14 cellular contexts compared by ENCODE assay signal in genomic region chr4:148214529-148215166, GRCh38.
A peak's percentile ranks its signal among the peaks of the same experiment; 100 is the strongest.
DNase-seq lines count a peak whose midpoint lies in the region; ATAC-seq, FAIRE-seq and TF ChIP-seq lines count a peak whose summit lies in the region.
"Had no signal": no experiment of that assay in that cellular context is flagged by ENCODE, and none has a peak within 500 bp of the region (broad histone marks: within the 10 kb centered on the region; RNA-seq: fewer than 3 reads in every experiment).

No MANE protein-coding gene starts in this region.

- intact Hi-C loops in IMR-90 (cut with micrococcal nuclease), result no loop called here

- no peak overlapping the region for H3K4me2 ChIP-seq in IMR-90 (ENCODE audit: low read depth, low read length)
- H3K4me2 ChIP-seq in H1 (ENCODE audit: insufficient read depth in 1 of 2, low read depth in 2 of 2, low read length in 2 of 2), result no peak overlapping the region

- in situ Hi-C loops in IMR-90 (cut with MboI; ENCODE audit: low sequenced_read_pairs), result no loop called here

- no peak overlapping the region for H3K4me3 Mint-ChIP-seq in activated CD4-positive, alpha-beta T cell treated with anti-CD3 and anti-CD28 coated beads, Interleukin-2, amount 10 ng/mL, durations not matched to agents 7 days and 5 days
- H3K4me3 Mint-ChIP-seq: CD8-positive, alpha-beta T cell had no signal

- H3K4me1 ChIP-seq in IMR-90 (ENCODE audit: control insufficient read depth, insufficient read depth, low read length), result no peaks in the 10 kb centered on the region
- H3K4me1 ChIP-seq in H1 (replicated peaks in 1 of 4; ENCODE audit: control insufficient read depth in 3 of 4, insufficient read depth in 4 of 4, low read length in 3 of 4), result no peaks in the 10 kb centered on the region
- H3K4me1 ChIP-seq: HAP-1 had no signal

- H4K20me1 ChIP-seq in IMR-90 (ENCODE audit: insufficient read depth, low read length), result no peaks in the 10 kb centered on the region
- H4K20me1 ChIP-seq in H1 (replicated peaks in 1 of 2; ENCODE audit: control insufficient read depth in 1 of 2, insufficient read depth in 2 of 2, low read length in 2 of 2), result no peaks in the 10 kb centered on the region

- no peak overlapping the region for H3K14ac ChIP-seq in IMR-90 (replicated peaks; ENCODE audit: low read depth, low read length)
- H3K14ac ChIP-seq in H1 (ENCODE audit: insufficient read length), result no peak overlapping the region

- peak; percentile 42 for ATAC-seq in IMR-90 (ENCODE audit: low read depth)
- ATAC-seq in stimulated activated naive CD8-positive, alpha-beta T cell treated with anti-CD3 and anti-CD28 coated beads, Interleukin-15, Interleukin-2, amounts not matched to agents 100 U/mL and 50 U/mL, for 24 hours, result no peak
- ATAC-seq: CD8-positive, alpha-beta T cell; K562 had no signal

- H3K4me1 Mint-ChIP-seq in activated CD4-positive, alpha-beta T cell treated with anti-CD3 and anti-CD28 coated beads, Interleukin-2, amount 10 ng/mL, durations not matched to agents 7 days and 5 days, result peaks cover 29% of the 10 kb centered on the region

- H3K9ac ChIP-seq in IMR-90 (ENCODE audit: low read depth, low read length) (no peak overlapping the region), H1 (replicated peaks in 1 of 4; ENCODE audit: extremely low read depth in 1 of 4, low read depth in 3 of 4, low read length in 3 of 4) (no peak overlapping the region)

- H3K9me1 ChIP-seq in IMR-90 (ENCODE audit: insufficient read depth, low read length), result no peaks in the 10 kb centered on the region

- no peak for TF ChIP-seq EP300 in H1 (IDR thresholded peaks at IDR 0.05; ENCODE audit: borderline replicate concordance in 1 of 2, low read depth in 2 of 2, low read length in 2 of 2)

- no peaks in the 10 kb centered on the region for H3K27me3 ChIP-seq in IMR-90 (ENCODE audit: control insufficient read depth, insufficient read depth, low read length)
- H3K27me3 ChIP-seq in H1 (replicated peaks in 1 of 4; ENCODE audit: control insufficient read depth in 3 of 4, extremely low read depth in 1 of 4, insufficient read depth in 3 of 4, low read length in 3 of 4), result no peaks in the 10 kb centered on the region

- H3K79me1 ChIP-seq in IMR-90 (ENCODE audit: low read depth in 1 of 2, low read length in 2 of 2), result no peaks in the 10 kb centered on the region
- H3K79me1 ChIP-seq in H1 (ENCODE audit: low read depth, low read length), result no peaks in the 10 kb centered on the region

- no peak overlapping the region for H3K4ac ChIP-seq in IMR-90 (ENCODE audit: low read depth, low read length)
- no peak overlapping the region for H3K4ac ChIP-seq in H1 (replicated peaks; ENCODE audit: insufficient read length, low read depth, low read length)

- no TSS peak for BruUV-seq in IMR-90 (replicated peaks; lab: Mats Ljungman, UMichigan)

- H3K36me3 ChIP-seq in IMR-90 (ENCODE audit: control insufficient read depth, insufficient read depth, low read length) (no peaks in the 10 kb centered on the region), H1 (ENCODE audit: control insufficient read depth in 2 of 4, insufficient read depth in 4 of 4, low read length in 3 of 4) (no peaks in the 10 kb centered on the region)
- H3K36me3 ChIP-seq: HAP-1 had no signal

- CTCF ChIA-PET in IMR-90 (lab: Yijun Ruan, JAX), result interaction anchor here (1.2 kb wide), 1 partner anchor 10 kb away, joined by 4 read pairs; no protein-coding TSS in a partner anchor
- CTCF ChIA-PET in H1 (lab: Charles Lee; ENCODE audit: partially characterized antibody), result interaction anchor here (0.7 to 1.5 kb wide), 3 partner anchors 8 to 289 kb away, joined by 3 to 4 read pairs (median 3); no protein-coding TSS in a partner anchor
- CTCF ChIA-PET in activated CD4-positive, alpha-beta T cell treated with anti-CD3 and anti-CD28 coated beads, Interleukin-2, amount 10 ng/mL, durations not matched to agents 7 days and 5 days (lab: Charles Lee), result no interaction called here

- no peak overlapping the region for H2BK5ac ChIP-seq in IMR-90 (ENCODE audit: low read depth, low read length, poor library complexity, severe bottlenecking)
- no peak overlapping the region for H2BK5ac ChIP-seq in H1 (ENCODE audit: low read depth, low read length)

- H3K4me3 ChIP-seq in IMR-90 (ENCODE audit: insufficient read depth, low read depth, low read length) (no peak overlapping the region), H1 (ENCODE audit: extremely low read depth in 1 of 4, insufficient read depth in 2 of 4, low read depth in 3 of 4, low read length in 4 of 4) (no peak overlapping the region), skeletal muscle cell (ENCODE audit: low read depth, low read length) (no peak overlapping the region)
- H3K4me3 ChIP-seq: HAP-1, K562 had no signal

- H2AFZ ChIP-seq in IMR-90 (replicated peaks; ENCODE audit: low read length, poor library complexity), result no peak overlapping the region
- H2AFZ ChIP-seq in H1 (ENCODE audit: low read length), result no peak overlapping the region

- POLR2A ChIA-PET in IMR-90 (lab: Charles Lee; ENCODE audit: unreplicated experiment) (interaction anchor here (0.6 kb wide), 1 partner anchor 14 kb away, joined by 6 read pairs; no protein-coding TSS in a partner anchor), H1 (lab: Charles Lee; ENCODE audit: partially characterized antibody) (no interaction called here)
- POLR2A ChIA-PET in activated CD4-positive, alpha-beta T cell treated with anti-CD3 and anti-CD28 coated beads, Interleukin-2, amount 10 ng/mL, durations not matched to agents 7 days and 5 days (lab: Charles Lee), result no interaction called here

- no peak for FAIRE-seq in H1 (lab: Jason Lieb, UNC)
- FAIRE-seq: K562 had no signal

- H4K8ac ChIP-seq in IMR-90 (ENCODE audit: low read depth in 2 of 2, low read length in 2 of 2) (no peak overlapping the region), H1 (ENCODE audit: extremely low read depth, insufficient read depth, low read length) (no peak overlapping the region; the same call in 1 of the 2 replicates)

- H2AK5ac ChIP-seq in IMR-90 (ENCODE audit: low read depth, low read length) (no peak overlapping the region), H1 (ENCODE audit: low read depth, low read length) (no peak overlapping the region)

- H3K79me2 ChIP-seq in H1 (ENCODE audit: control insufficient read depth in 1 of 2, insufficient read depth in 2 of 2, low read length in 2 of 2), result no peaks in the 10 kb centered on the region

- H2BK15ac ChIP-seq in IMR-90 (ENCODE audit: low read depth, low read length), result no peak overlapping the region
- H2BK15ac ChIP-seq in H1 (ENCODE audit: low read length), result no peak overlapping the region

- 60% methylated on average over 4 of the region's 11 CpGs; no CpG with 5 or more reads in 1 of the 2 experiments for WGBS in IMR-90 (ENCODE audit: extremely low coverage in 2 of 2, insufficient read length in 1 of 2), 2 experiments
- 88% methylated on average over 11 of the region's 11 CpGs; no CpG with 5 or more reads in 1 of the 2 experiments for WGBS in H1 (ENCODE audit: extremely low coverage in 1 of 2, insufficient coverage in 1 of 2, insufficient read length in 1 of 2, insufficient replicate concordance in 2 of 2, low coverage in 1 of 2, low lambda C conversion rate in 2 of 2, missing lambda C conversion rate in 1 of 2), 2 experiments

- H4K91ac ChIP-seq in IMR-90 (ENCODE audit: insufficient read depth, low read depth, low read length) (no peak overlapping the region), H1 (replicated peaks; ENCODE audit: insufficient read length, low read length) (no peak overlapping the region)

- H3K9me3 Mint-ChIP-seq in activated CD4-positive, alpha-beta T cell treated with anti-CD3 and anti-CD28 coated beads, Interleukin-2, amount 10 ng/mL, durations not matched to agents 7 days and 5 days, result no peaks in the 10 kb centered on the region

- no peak overlapping the region for H2BK120ac ChIP-seq in IMR-90 (ENCODE audit: low read depth, low read length)
- no peak overlapping the region for H2BK120ac ChIP-seq in H1 (replicated peaks; ENCODE audit: low read depth, low read length)

- TF ChIP-seq CTCF in IMR-90 (conservative IDR thresholded peaks at IDR 0.05; ENCODE audit: low read depth, low read length), result no peak
- TF ChIP-seq CTCF in H1 (IDR thresholded peaks at IDR 0.05; ENCODE audit: control extremely low read depth in 1 of 3, insufficient read depth in 1 of 3, low read depth in 1 of 3, low read length in 3 of 3), result no peak

- no peak overlapping the region for H3K27ac Mint-ChIP-seq in activated CD4-positive, alpha-beta T cell treated with anti-CD3 and anti-CD28 coated beads, Interleukin-2, amount 10 ng/mL, durations not matched to agents 7 days and 5 days

- H3K9me3 ChIP-seq in IMR-90 (ENCODE audit: control insufficient read depth, insufficient read depth, low read length) (no peaks in the 10 kb centered on the region), H1 (ENCODE audit: insufficient read depth in 2 of 2, low read depth in 1 of 2, low read length in 1 of 2) (no peaks in the 10 kb centered on the region)
- H3K9me3 ChIP-seq: HAP-1 had no signal

- H3K36me3 Mint-ChIP-seq in activated CD4-positive, alpha-beta T cell treated with anti-CD3 and anti-CD28 coated beads, Interleukin-2, amount 10 ng/mL, durations not matched to agents 7 days and 5 days (ENCODE audit: low read depth), result peaks cover 1% of the 10 kb centered on the region

- dilution Hi-C loops in IMR-90 (cut with HindIII; ENCODE audit: low sequenced_read_pairs, unreplicated experiment), result no loop called here

- H3K56ac ChIP-seq in IMR-90 (ENCODE audit: extremely low read depth, insufficient read depth, low read length) (no peak overlapping the region), H1 (replicated peaks; ENCODE audit: insufficient read length, low read depth, low read length) (no peak overlapping the region)

- no peaks in the 10 kb centered on the region for H3K27me3 Mint-ChIP-seq in activated CD4-positive, alpha-beta T cell treated with anti-CD3 and anti-CD28 coated beads, Interleukin-2, amount 10 ng/mL, durations not matched to agents 7 days and 5 days

- no peak overlapping the region for H2BK12ac ChIP-seq in H1 (ENCODE audit: low read depth, low read length)

- no peak overlapping the region for H4K5ac ChIP-seq in IMR-90 (ENCODE audit: low read depth, low read length)
- H4K5ac ChIP-seq in H1 (ENCODE audit: insufficient read length, low read depth, low read length), result no peak overlapping the region

- H2BK20ac ChIP-seq in IMR-90 (ENCODE audit: low read depth, low read length) (no peak overlapping the region), H1 (ENCODE audit: low read length) (no peak overlapping the region)

- no peak overlapping the region for H3K23ac ChIP-seq in IMR-90 (ENCODE audit: low read depth, low read length)
- H3K23ac ChIP-seq in H1 (ENCODE audit: insufficient read length), result no peak overlapping the region

- H3K27ac ChIP-seq in IMR-90 (ENCODE audit: insufficient read depth, low read length) (no peak overlapping the region), H1 (ENCODE audit: low read depth, low read length) (no peak overlapping the region)

- no peak for TF ChIP-seq POLR2A in IMR-90 (IDR thresholded peaks at IDR 0.05; ENCODE audit: low read depth, low read length)
- no peak for TF ChIP-seq POLR2A in H1 (IDR thresholded peaks at IDR 0.05; ENCODE audit: control extremely low read depth in 1 of 2, low read depth in 2 of 2, low read length in 2 of 2)

- no peak for TF ChIP-seq RAD21 in IMR-90 (IDR thresholded peaks at IDR 0.05; ENCODE audit: low read length)
- TF ChIP-seq RAD21 in H1 (IDR thresholded peaks at IDR 0.05 in 1 of 2, conservative IDR thresholded peaks at IDR 0.05 in 1 of 2; ENCODE audit: low read depth in 2 of 2, low read length in 2 of 2), result no peak

- no peak overlapping the region for H2AK9ac ChIP-seq in IMR-90 (replicated peaks; ENCODE audit: low read depth, low read length, poor library complexity)

- DNase-seq in IMR-90 (peak; percentile 5), H1 (ENCODE audit: low read depth in 1 of 2, low spot score in 2 of 2) (no peak), kidney tubule cell (ENCODE audit: low spot score) (peak; percentile 63), skeletal muscle cell (ENCODE audit: low read depth) (peak; percentile 9), T-helper 2 cell (no peak)
- DNase-seq in stimulated activated CD4-positive, alpha-beta T cell treated with anti-CD3 and anti-CD28 coated beads, Interleukin-2, amount 100 ng/mL, for 48 hours, result no peak
- DNase-seq in stimulated activated naive CD8-positive, alpha-beta T cell treated with anti-CD3 and anti-CD28 coated beads, Interleukin-15, Interleukin-2, amounts not matched to agents 100 U/mL and 50 U/mL, for 24 hours, result no peak
- no peak for DNase-seq in activated CD4-positive, alpha-beta T cell treated with anti-CD3 and anti-CD28 coated beads, Interleukin-2, amount 10 ng/mL, durations not matched to agents 7 days and 5 days
- DNase-seq: activated CD4-positive, alpha-beta T cell treated with anti-CD3 and anti-CD28 coated beads, Interleukin-2, amount 50 U/mL, for 48 hours; activated naive CD4-positive, alpha-beta T cell treated with anti-CD3 and anti-CD28 coated beads, Interleukin-2, amount 50 U/mL, for 16 hours; CD8-positive, alpha-beta T cell; NCI-H187 treated with DMSO at 0.1 percent for 48 hours had no signal

- no peaks in the 10 kb centered on the region for H3K23me2 ChIP-seq in H1 (ENCODE audit: low read depth, low read length)

- H3K18ac ChIP-seq in IMR-90 (ENCODE audit: low read depth, low read length) (no peak overlapping the region), H1 (ENCODE audit: extremely low read depth, low read length) (no peak overlapping the region)

Comparison
In these comparisons a context has a peak if more than half of its experiments do, and no peak if none do; other contexts are left out.
1. DNase-seq: peak in IMR-90 (single experiment), kidney tubule cell (single experiment) and skeletal muscle cell (single experiment); none in H1 (0 of 2), stimulated activated CD4-positive, alpha-beta T cell treated with anti-CD3 and anti-CD28 coated beads, Interleukin-2, amount 100 ng/mL, for 48 hours (0 of 2), stimulated activated naive CD8-positive, alpha-beta T cell treated with anti-CD3 and anti-CD28 coated beads, Interleukin-15, Interleukin-2, amounts not matched to agents 100 U/mL and 50 U/mL, for 24 hours (single experiment), activated CD4-positive, alpha-beta T cell treated with anti-CD3 and anti-CD28 coated beads, Interleukin-2, amount 10 ng/mL, durations not matched to agents 7 days and 5 days (single experiment) and T-helper 2 cell (0 of 5).